1 cellular context compared by ENCODE assay signal in genomic region chr13:99959538-99960230, GRCh38.
TF ChIP-seq lines count a peak whose summit lies in the region.

No MANE protein-coding gene starts in this region.

TF ChIP-seq in HepG2, 621 proteins besides CTCF, POLR2A, EP300 and RAD21 (continued from another document):
- no peak for TF ChIP-seq KLF11 (CRISPR knock-in tag; IDR thresholded peaks at IDR 0.05)
- TF ChIP-seq PBX2 (CRISPR knock-in tag; IDR thresholded peaks at IDR 0.05), result no peak
- TF ChIP-seq ELF4 (CRISPR knock-in tag; IDR thresholded peaks at IDR 0.05; ENCODE audit: borderline replicate concordance), result no peak
- no peak for TF ChIP-seq NFAT5 (CRISPR knock-in tag; IDR thresholded peaks at IDR 0.05)
- TF ChIP-seq JUND (CRISPR knock-in tag; IDR thresholded peaks at IDR 0.05), result no peak
- no peak for TF ChIP-seq ZNF761 (CRISPR knock-in tag; conservative IDR thresholded peaks at IDR 0.05)
- TF ChIP-seq IKZF4 (CRISPR knock-in tag; IDR thresholded peaks at IDR 0.05; ENCODE audit: borderline replicate concordance, low read depth, not compliant biosample characterization), result no peak
- TF ChIP-seq ZBTB38 (CRISPR knock-in tag; IDR thresholded peaks at IDR 0.05), result no peak
